Comparison of ENCODE assay signal across 7 cellular contexts in genomic region chr1:70192446-70192845, GRCh38. TPM values are rescaled to one million over a fixed set of nuclear protein-coding genes. Genes with fewer than 3 reads are reported as not detected.
DNase-seq lines count a peak whose midpoint lies in the region; ATAC-seq, FAIRE-seq and TF ChIP-seq lines count a peak whose summit lies in the region.
"Not testable (repeated sequence)": the region's sequence is repeated elsewhere in the genome, so short reads cannot be mapped to it uniquely, and the experiment has no call there.

No MANE protein-coding gene starts in this region.

- H2BK120ac ChIP-seq in H1 (replicated peaks; ENCODE audit: low read depth, low read length): not testable (repeated sequence)

- H3K23me2 ChIP-seq in H1 (ENCODE audit: low read depth, low read length): not testable (repeated sequence)

- not testable (repeated sequence) for H2AFZ ChIP-seq in GM12878 (ENCODE audit: control insufficient read depth, low read depth, low read length); K562 (ENCODE audit: low read depth, low read length); H1 (ENCODE audit: low read length)

- not testable (repeated sequence) for H4K20me1 ChIP-seq in GM12878 (ENCODE audit: control insufficient read depth, insufficient read depth); K562 (replicated peaks; ENCODE audit: control insufficient read depth, insufficient read depth, low read length); H1 (replicated peaks in 1 of 2; ENCODE audit: control insufficient read depth in 1 of 2, insufficient read depth in 2 of 2, low read length in 2 of 2)

- not testable (repeated sequence) for BruUV-seq in GM12878 (replicated peaks; lab: Mats Ljungman, UMichigan); K562 (replicated peaks; lab: Mats Ljungman, UMichigan)

- H3K56ac ChIP-seq in H1 (replicated peaks; ENCODE audit: insufficient read length, low read depth, low read length): not testable (repeated sequence)

- peaks cover 25% of the 10 kb centered on the region for H3K79me2 ChIP-seq in GM12878 (ENCODE audit: control insufficient read depth, insufficient read depth, low read length)
- H3K79me2 ChIP-seq in K562 (ENCODE audit: control insufficient read depth, insufficient read depth, low read length): peaks cover 82% of the 10 kb centered on the region
- peaks cover 0 to 65% of the 10 kb centered on the region in 2 experiments; a peak in 2 of 4 replicates for H3K79me2 ChIP-seq in H1 (ENCODE audit: control insufficient read depth in 1 of 2, insufficient read depth in 2 of 2, low read length in 2 of 2)

- not testable (repeated sequence) for H3K9me3 Mint-ChIP-seq in WTC11

- not testable (repeated sequence) for H3K9ac ChIP-seq in GM12878 (ENCODE audit: control insufficient read depth, insufficient read depth, low read length); K562 (ENCODE audit: insufficient read depth in 1 of 2, low read depth in 2 of 2, low read length in 2 of 2); H1 (replicated peaks in 1 of 4; ENCODE audit: extremely low read depth in 1 of 4, low read depth in 3 of 4, low read length in 3 of 4)

- CTCF ChIA-PET in A549 (lab: Yijun Ruan, JAX); HEK293 (lab: Yijun Ruan, JAX); WTC11 (lab: Charles Lee); K562 (lab: Yijun Ruan, JAX; ENCODE audit: low intra/inter-chr PET ratio): not testable (repeated sequence)
- CTCF ChIA-PET in GM12878 (lab: Yijun Ruan, JAX) (interaction anchor here (0.7 to 1.0 kb wide), 2 partner anchors 11 to 1048 kb away, joined by 4 read pairs; no protein-coding TSS in a partner anchor), H1 (lab: Charles Lee; ENCODE audit: partially characterized antibody) (interaction anchor here (1.1 to 2.3 kb wide), 2 partner anchors 26 to 59 kb away, joined by 3 to 7 read pairs; no protein-coding TSS in a partner anchor)

- H2BK20ac ChIP-seq in H1 (ENCODE audit: low read length): not testable (repeated sequence)

- not testable (repeated sequence) for H3K27me3 ChIP-seq in GM12878 (replicated peaks in 1 of 2; ENCODE audit: control insufficient read depth in 2 of 2, insufficient read depth in 2 of 2, low read length in 1 of 2); K562 (ENCODE audit: control insufficient read depth in 2 of 2, insufficient read depth in 2 of 2, low read length in 2 of 2); H1 (replicated peaks in 1 of 4; ENCODE audit: control insufficient read depth in 3 of 4, extremely low read depth in 1 of 4, insufficient read depth in 3 of 4, low read length in 3 of 4)

- in situ Hi-C loops in GM12878 (cut with MboI); K562 (cut with MboI): not testable (repeated sequence)

- H3K36me3 Mint-ChIP-seq in WTC11: not testable (repeated sequence)

- not testable (repeated sequence) for H3K4me3 Mint-ChIP-seq in WTC11

- H3K4me1 ChIP-seq in A549; HEK293 (ENCODE audit: control insufficient read depth, insufficient read depth, low read length); GM12878 (ENCODE audit: control insufficient read depth, insufficient read depth, low read length); K562 (replicated peaks in 1 of 2; ENCODE audit: control insufficient read depth in 2 of 2, insufficient read depth in 2 of 2, low read length in 2 of 2); H1 (replicated peaks in 1 of 4; ENCODE audit: control insufficient read depth in 3 of 4, insufficient read depth in 4 of 4, low read length in 3 of 4): not testable (repeated sequence)

- TF ChIP-seq RAD21 in A549 (conservative IDR thresholded peaks at IDR 0.05 in 1 of 2, IDR thresholded peaks at IDR 0.05 in 1 of 2); GM12878 (IDR thresholded peaks at IDR 0.05; ENCODE audit: insufficient read depth, low read depth, low read length); K562 (CRISPR knock-in tag; conservative IDR thresholded peaks at IDR 0.05 in 1 of 2, IDR thresholded peaks at IDR 0.05 in 1 of 2); H1 (IDR thresholded peaks at IDR 0.05 in 1 of 2, conservative IDR thresholded peaks at IDR 0.05 in 1 of 2; ENCODE audit: low read depth in 2 of 2, low read length in 2 of 2): not testable (repeated sequence)

- not testable (repeated sequence) for H3K79me1 ChIP-seq in H1 (ENCODE audit: low read depth, low read length)

- not testable (repeated sequence) for TF ChIP-seq POLR2A in A549 (IDR thresholded peaks at IDR 0.05; ENCODE audit: low read length); GM12878 (IDR thresholded peaks at IDR 0.05; ENCODE audit: low read depth, low read length); K562 (conservative IDR thresholded peaks at IDR 0.05); H1 (IDR thresholded peaks at IDR 0.05; ENCODE audit: control extremely low read depth in 1 of 2, low read depth in 2 of 2, low read length in 2 of 2)

- H3K18ac ChIP-seq in H1 (ENCODE audit: extremely low read depth, low read length): not testable (repeated sequence)

- not testable (repeated sequence) for H3K4me3 ChIP-seq in A549; HEK293 (ENCODE audit: low read depth, low read length); GM12878; K562; H1 (ENCODE audit: extremely low read depth in 1 of 4, insufficient read depth in 2 of 4, low read depth in 3 of 4, low read length in 4 of 4)

- TF ChIP-seq CTCF in A549 (IDR thresholded peaks at IDR 0.05); HEK293 (tag by site-specific recombination; IDR thresholded peaks at IDR 0.05); WTC11 (IDR thresholded peaks at IDR 0.05); GM12878 (IDR thresholded peaks at IDR 0.05 in 2 of 3, conservative IDR thresholded peaks at IDR 0.05 in 1 of 3; ENCODE audit: control insufficient read depth in 2 of 3, extremely low read depth in 1 of 3, insufficient read depth in 1 of 3, low read depth in 3 of 3, low read length in 3 of 3); K562 (IDR thresholded peaks at IDR 0.05 in 2 of 3, conservative IDR thresholded peaks at IDR 0.05 in 1 of 3; ENCODE audit: insufficient read depth in 2 of 3, low read depth in 1 of 3, low read length in 3 of 3); H1 (IDR thresholded peaks at IDR 0.05; ENCODE audit: control extremely low read depth in 1 of 3, insufficient read depth in 1 of 3, low read depth in 1 of 3, low read length in 3 of 3): not testable (repeated sequence)

- RAD21 ChIA-PET in GM12878 (lab: Charles Lee; ENCODE audit: unreplicated experiment): not testable (repeated sequence)

- H2BK5ac ChIP-seq in H1 (ENCODE audit: low read depth, low read length): not testable (repeated sequence)

- H4K8ac ChIP-seq in H1 (ENCODE audit: extremely low read depth, insufficient read depth, low read length): not testable (repeated sequence)

- not testable (repeated sequence) for ATAC-seq in A549, SK-N-SH treated with all-trans-retinoic acid at 6 μM for 48 hours, WTC11, GM12878, K562

- not testable (repeated sequence) for H3K14ac ChIP-seq in H1 (ENCODE audit: insufficient read length)

- H3K36me3 ChIP-seq in HEK293 (ENCODE audit: control insufficient read depth in 2 of 2, insufficient read depth in 1 of 2, low read length in 2 of 2); GM12878 (ENCODE audit: control insufficient read depth in 2 of 2, insufficient read depth in 2 of 2, low read length in 1 of 2); K562 (ENCODE audit: control insufficient read depth, insufficient read depth, low read length); H1 (ENCODE audit: control insufficient read depth in 2 of 4, insufficient read depth in 4 of 4, low read length in 3 of 4): not testable (repeated sequence)

- not testable (repeated sequence) for H3K9me3 ChIP-seq in A549; HEK293 (ENCODE audit: control insufficient read depth, insufficient read depth, low read depth, low read length); GM12878 (replicated peaks; ENCODE audit: control insufficient read depth, insufficient read depth, low read length); K562 (replicated peaks; ENCODE audit: control insufficient read depth, insufficient read depth, low read depth, low read length); H1 (ENCODE audit: insufficient read depth in 2 of 2, low read depth in 1 of 2, low read length in 1 of 2)

- not testable (repeated sequence) for H3K27me3 Mint-ChIP-seq in WTC11 (ENCODE audit: low read depth)

- DNase-seq in A549 (ENCODE audit: low read depth in 1 of 2, low spot score in 1 of 2); WTC11 (ENCODE audit: low spot score); GM12878 (ENCODE audit: low read depth, low spot score); K562 (ENCODE audit: extremely low read depth in 1 of 4, low spot score in 3 of 4); H1 (ENCODE audit: low read depth in 1 of 2, low spot score in 2 of 2): not testable (repeated sequence)

- H3K27ac ChIP-seq in A549; HEK293 (ENCODE audit: extremely low read depth, low read depth, low read length); GM12878 (ENCODE audit: control insufficient read depth, insufficient read depth); K562 (ENCODE audit: extremely low read depth, low read depth, low read length); H1 (ENCODE audit: low read depth, low read length): not testable (repeated sequence)

- POLR2A ChIA-PET in A549 (lab: Yijun Ruan, JAX); HEK293 (lab: Yijun Ruan, JAX); WTC11 (lab: Charles Lee); GM12878 (lab: Charles Lee); K562 (lab: Yijun Ruan, JAX); H1 (lab: Charles Lee; ENCODE audit: partially characterized antibody): not testable (repeated sequence)

- not testable (repeated sequence) for H2BK12ac ChIP-seq in H1 (ENCODE audit: low read depth, low read length)

- H3K4ac ChIP-seq in H1 (replicated peaks; ENCODE audit: insufficient read length, low read depth, low read length): not testable (repeated sequence)

- not testable (repeated sequence) for H4K5ac ChIP-seq in H1 (ENCODE audit: insufficient read length, low read depth, low read length)

- not testable (repeated sequence) for H2AK5ac ChIP-seq in H1 (ENCODE audit: low read depth, low read length)

- intact Hi-C loops in GM12878 (cut with micrococcal nuclease; ENCODE audit: unreplicated experiment); K562 (cut with micrococcal nuclease): not testable (repeated sequence)

- not testable (repeated sequence) for H3K9me1 ChIP-seq in K562 (ENCODE audit: control insufficient read depth, insufficient read depth, low read length)

- H4K91ac ChIP-seq in H1 (replicated peaks; ENCODE audit: insufficient read length, low read length): not testable (repeated sequence)

- not testable (repeated sequence) for TF ChIP-seq EP300 in A549 (IDR thresholded peaks at IDR 0.05); GM12878 (IDR thresholded peaks at IDR 0.05; ENCODE audit: borderline replicate concordance in 1 of 2, control insufficient read depth in 1 of 2, low read depth in 2 of 2, low read length in 2 of 2); K562 (IDR thresholded peaks at IDR 0.05; ENCODE audit: low read length); H1 (IDR thresholded peaks at IDR 0.05; ENCODE audit: borderline replicate concordance in 1 of 2, low read depth in 2 of 2, low read length in 2 of 2)

- not testable (repeated sequence) for H3K27ac Mint-ChIP-seq in WTC11

- H3K4me2 ChIP-seq in A549; GM12878 (ENCODE audit: control insufficient read depth, insufficient read depth); K562 (ENCODE audit: insufficient read depth, low read length); H1 (ENCODE audit: insufficient read depth in 1 of 2, low read depth in 2 of 2, low read length in 2 of 2): not testable (repeated sequence)

- H2BK15ac ChIP-seq in H1 (ENCODE audit: low read length): not testable (repeated sequence)

- not testable (repeated sequence) for H3K4me1 Mint-ChIP-seq in WTC11

- H3K23ac ChIP-seq in H1 (ENCODE audit: insufficient read length): not testable (repeated sequence)

- SMC1A ChIA-PET in GM12878 (lab: Charles Lee; ENCODE audit: uncharacterized antibody, unreplicated experiment): interaction anchor here (0.8 kb wide), 1 partner anchor 62 kb away, joined by 4 read pairs; no protein-coding TSS in a partner anchor

- not testable (repeated sequence) for FAIRE-seq in A549 (lab: Jason Lieb, UNC); GM12878 (lab: Jason Lieb, UNC); K562 (lab: Jason Lieb, UNC); H1 (lab: Jason Lieb, UNC)

RNA-seq across cellular contexts. Expression of gene LRRC40, which starts 12.9 kb away (rescaled TPM):
- polyA plus RNA-seq in A549 (2011; rRNA removed) (16.3 and 25.3 TPM in 2 replicates), A549 (2017; fragmentation: RNase III; extraction: RNeasy Plus Mini Kit Qiagen cat#74134 plus additional on column Dnase treatment) (10.6 to 11.7 TPM (median 11.0 TPM) in 3 replicates), GM12878 (2011; rRNA removed) (29.4 and 55.8 TPM in 2 replicates), GM12878 (2014; fragmentation: Illumina TruSeq; extraction: Trizol) (34.2 and 48.0 TPM in 2 replicates), GM12878 (2014; fragmentation: Nextera tagmentation; extraction: Ambion mirVana) (10 to 100 TPM; 26.1 to 44.3 TPM), GM12878 (2014; rRNA removed) (15.7 and 19.5 TPM in 2 replicates), GM12878 (2016; fragmentation: Nextera tagmentation; extraction: Ambion mirVana) (10 to 100 TPM; 32.4 to 34.5 TPM), K562 (2011; rRNA removed) (24.9 and 33.7 TPM in 2 replicates), K562 (2014; fragmentation: Illumina TruSeq; extraction: Trizol) (23.3 and 28.5 TPM in 2 replicates), K562 (2014; fragmentation: Nextera tagmentation; extraction: Ambion mirVana) (10 to 100 TPM; 32.2 to 36.2 TPM), K562 (2014; rRNA removed) (19.9 and 20.4 TPM in 2 replicates), H1 (2011; rRNA removed) (8.2 and 13.4 TPM in 2 replicates)
- polyA plus RNA-seq in A549 (2012; cell fraction: cytosol; rRNA removed): 4.8 and 4.9 TPM in 2 replicates
- polyA plus RNA-seq in A549 (2012; cell fraction: nucleus; rRNA removed): 2.7 and 6.2 TPM in 2 replicates
- 4.2 and 5.8 TPM in 2 replicates for polyA minus RNA-seq in A549 (2011; rRNA and poly(A)+ RNA removed)
- total RNA-seq in WTC11 (2021) (26.7 to 31.5 TPM (median 31.0 TPM) in 3 replicates), GM12878 (2014; rRNA removed) (27.5 and 32.5 TPM in 2 replicates), GM12878 (2014; rRNA removed; fragmentation: Illumina TruSeq; extraction: Trizol) (39.1 and 39.4 TPM in 2 replicates), GM12878 (2021) (21.4 and 22.0 TPM in 2 replicates), K562 (2014; rRNA removed) (14.4 and 16.1 TPM in 2 replicates), K562 (2014; rRNA removed; fragmentation: Illumina TruSeq; extraction: Trizol) (30.9 and 34.2 TPM in 2 replicates), K562 (2015; rRNA removed; fragmentation: Illumina TruSeq; extraction: Trizol) (27.1 and 31.4 TPM in 2 replicates), K562 (2021) (18.1 and 18.2 TPM in 2 replicates)
- 38.1 and 39.8 TPM in 2 replicates for total RNA-seq in GM12878 (2013; cell fraction: nucleolus; rRNA removed)
- 5.4 TPM for polyA plus RNA-seq in GM12878 (2011; ENCODE audit: low read depth)
- polyA plus RNA-seq in GM12878 (2011; cell fraction: cytosol; rRNA removed): 7.7 and 9.6 TPM in 2 replicates
- 11.3 and 16.7 TPM in 2 replicates for polyA plus RNA-seq in GM12878 (2011; cell fraction: nucleus; rRNA removed)
- polyA plus RNA-seq in GM12878 (2012): 9.2 and 12.6 TPM in 2 replicates
- 12.5 and 14.3 TPM in 2 replicates for polyA minus RNA-seq in GM12878 (2011; rRNA and poly(A)+ RNA removed)
- polyA minus RNA-seq in GM12878 (2011; cell fraction: cytosol; rRNA and poly(A)+ RNA removed): 8.0 and 8.7 TPM in 2 replicates
- 9.9 and 10.9 TPM in 2 replicates for polyA minus RNA-seq in GM12878 (2011; cell fraction: nucleus; rRNA and poly(A)+ RNA removed)
- total RNA-seq in K562 (2011; cell fraction: chromatin; rRNA removed; ENCODE audit: low replicate concordance): 9.0 and 30.2 TPM in 2 replicates
- total RNA-seq in K562 (2011; cell fraction: nucleolus; rRNA removed): 4.3 and 5.8 TPM in 2 replicates
- 10.1 and 12.4 TPM in 2 replicates for total RNA-seq in K562 (2011; cell fraction: nucleoplasm; rRNA removed)
- 3.9 and 11.4 TPM in 2 replicates for polyA plus RNA-seq in K562 (2011; cell fraction: cytosol; rRNA removed)
- 6.1 and 9.9 TPM in 2 replicates for polyA plus RNA-seq in K562 (2011; cell fraction: nucleus; rRNA removed)
- 13.8 and 16.1 TPM in 2 replicates for polyA plus RNA-seq in K562 (2012)
- 29.6 and 33.5 TPM in 2 replicates for polyA minus RNA-seq in K562 (2011; rRNA and poly(A)+ RNA removed)
- polyA minus RNA-seq in K562 (2011; cell fraction: cytosol; rRNA and poly(A)+ RNA removed): 8.5 and 12.5 TPM in 2 replicates
- polyA minus RNA-seq in K562 (2011; cell fraction: nucleus; rRNA and poly(A)+ RNA removed): 10.2 and 21.0 TPM in 2 replicates
- total RNA-seq in H1 (2021; fragmentation: NEBNext Ultra II Directional; extraction: Animal tissue kit (Norgen Biotek cat#: 25700)): 30.8 and 31.3 TPM in 2 replicates
- 20.3 TPM for polyA plus RNA-seq in H1 (2011; cell fraction: cytosol; rRNA removed)
- polyA plus RNA-seq in H1 (2011; cell fraction: nucleus; rRNA removed): 4.0 TPM
- 11.8 to 21.4 TPM (median 13.1 TPM) in 4 replicates for polyA plus RNA-seq in H1 (2012, experiment 1 of 2)
- polyA plus RNA-seq in H1 (2012, experiment 2 of 2): 2.1 TPM
- 30.6 TPM for polyA plus RNA-seq in H1 (2013, experiment 1 of 2)
- 28.1 TPM for polyA plus RNA-seq in H1 (2013, experiment 2 of 2)
- 12.5 and 17.3 TPM in 2 replicates for polyA minus RNA-seq in H1 (2011; rRNA and poly(A)+ RNA removed)
- polyA minus RNA-seq in H1 (2011; cell fraction: cytosol; rRNA and poly(A)+ RNA removed): 12.6 TPM
- 14.1 TPM for polyA minus RNA-seq in H1 (2011; cell fraction: nucleus; rRNA and poly(A)+ RNA removed)

RNA-seq across cellular contexts. Expression of gene SRSF11, which starts 28.7 kb away (rescaled TPM):
- 172 and 202 TPM in 2 replicates for polyA plus RNA-seq in A549 (2011; rRNA removed)
- polyA plus RNA-seq in A549 (2012; cell fraction: cytosol; rRNA removed): 70.0 and 73.8 TPM in 2 replicates
- 200 and 269 TPM in 2 replicates for polyA plus RNA-seq in A549 (2012; cell fraction: nucleus; rRNA removed)
- 125 to 153 TPM (median 144 TPM) in 3 replicates for polyA plus RNA-seq in A549 (2017; fragmentation: RNase III; extraction: RNeasy Plus Mini Kit Qiagen cat#74134 plus additional on column Dnase treatment)
- 131 and 163 TPM in 2 replicates for polyA minus RNA-seq in A549 (2011; rRNA and poly(A)+ RNA removed)
- total RNA-seq in WTC11 (2021): 170 to 193 TPM (median 171 TPM) in 3 replicates
- total RNA-seq in GM12878 (2013; cell fraction: nucleolus; rRNA removed): 679 and 699 TPM in 2 replicates
- total RNA-seq in GM12878 (2014; rRNA removed): 143 and 161 TPM in 2 replicates
- total RNA-seq in GM12878 (2014; rRNA removed; fragmentation: Illumina TruSeq; extraction: Trizol): 206 and 215 TPM in 2 replicates
- total RNA-seq in GM12878 (2021): 139 and 144 TPM in 2 replicates
- 67.0 TPM for polyA plus RNA-seq in GM12878 (2011; ENCODE audit: low read depth)
- polyA plus RNA-seq in GM12878 (2011; rRNA removed): 424 and 447 TPM in 2 replicates
- polyA plus RNA-seq in GM12878 (2011; cell fraction: cytosol; rRNA removed): 210 and 228 TPM in 2 replicates
- polyA plus RNA-seq in GM12878 (2011; cell fraction: nucleus; rRNA removed): 782 and 792 TPM in 2 replicates
- polyA plus RNA-seq in GM12878 (2012): 144 and 155 TPM in 2 replicates
- 267 and 397 TPM in 2 replicates for polyA plus RNA-seq in GM12878 (2014; fragmentation: Illumina TruSeq; extraction: Trizol)
- 100 to 1,000 TPM in 1 of 2 experiments, 10 to 100 TPM in 1; 83.0 to 109 TPM for polyA plus RNA-seq in GM12878 (2014; fragmentation: Nextera tagmentation; extraction: Ambion mirVana)
- 185 and 210 TPM in 2 replicates for polyA plus RNA-seq in GM12878 (2014; rRNA removed)
- polyA plus RNA-seq in GM12878 (2016; fragmentation: Nextera tagmentation; extraction: Ambion mirVana): 100 to 1,000 TPM; 207 to 219 TPM
- 241 and 282 TPM in 2 replicates for polyA minus RNA-seq in GM12878 (2011; rRNA and poly(A)+ RNA removed)
- polyA minus RNA-seq in GM12878 (2011; cell fraction: cytosol; rRNA and poly(A)+ RNA removed): 69.1 and 84.6 TPM in 2 replicates
- 291 and 367 TPM in 2 replicates for polyA minus RNA-seq in GM12878 (2011; cell fraction: nucleus; rRNA and poly(A)+ RNA removed)
- 358 and 824 TPM in 2 replicates for total RNA-seq in K562 (2011; cell fraction: chromatin; rRNA removed; ENCODE audit: low replicate concordance)
- 166 and 191 TPM in 2 replicates for total RNA-seq in K562 (2011; cell fraction: nucleolus; rRNA removed)
- total RNA-seq in K562 (2011; cell fraction: nucleoplasm; rRNA removed): 334 and 482 TPM in 2 replicates
- 133 and 148 TPM in 2 replicates for total RNA-seq in K562 (2014; rRNA removed)
- 190 and 214 TPM in 2 replicates for total RNA-seq in K562 (2014; rRNA removed; fragmentation: Illumina TruSeq; extraction: Trizol)
- 235 and 249 TPM in 2 replicates for total RNA-seq in K562 (2015; rRNA removed; fragmentation: Illumina TruSeq; extraction: Trizol)
- total RNA-seq in K562 (2021): 143 and 159 TPM in 2 replicates
- polyA plus RNA-seq in K562 (2011; rRNA removed): 418 and 455 TPM in 2 replicates
- polyA plus RNA-seq in K562 (2011; cell fraction: cytosol; rRNA removed): 207 and 247 TPM in 2 replicates
- polyA plus RNA-seq in K562 (2011; cell fraction: nucleus; rRNA removed): 1,205 and 1,296 TPM in 2 replicates
- polyA plus RNA-seq in K562 (2012): 141 and 149 TPM in 2 replicates
- 200 and 253 TPM in 2 replicates for polyA plus RNA-seq in K562 (2014; fragmentation: Illumina TruSeq; extraction: Trizol)
- polyA plus RNA-seq in K562 (2014; fragmentation: Nextera tagmentation; extraction: Ambion mirVana): 10 to 100 TPM; 76.9 to 79.2 TPM
- polyA plus RNA-seq in K562 (2014; rRNA removed): 203 and 243 TPM in 2 replicates
- 284 and 290 TPM in 2 replicates for polyA minus RNA-seq in K562 (2011; rRNA and poly(A)+ RNA removed)
- 110 and 120 TPM in 2 replicates for polyA minus RNA-seq in K562 (2011; cell fraction: cytosol; rRNA and poly(A)+ RNA removed)
- 370 and 491 TPM in 2 replicates for polyA minus RNA-seq in K562 (2011; cell fraction: nucleus; rRNA and poly(A)+ RNA removed)
- total RNA-seq in H1 (2021; fragmentation: NEBNext Ultra II Directional; extraction: Animal tissue kit (Norgen Biotek cat#: 25700)): 169 and 183 TPM in 2 replicates
- polyA plus RNA-seq in H1 (2011; rRNA removed): 241 and 260 TPM in 2 replicates
- 231 TPM for polyA plus RNA-seq in H1 (2011; cell fraction: cytosol; rRNA removed)
- polyA plus RNA-seq in H1 (2011; cell fraction: nucleus; rRNA removed): 438 TPM
- 144 to 217 TPM (median 170 TPM) in 4 replicates for polyA plus RNA-seq in H1 (2012, experiment 1 of 2)
- 10.2 TPM for polyA plus RNA-seq in H1 (2012, experiment 2 of 2)
- 530 TPM for polyA plus RNA-seq in H1 (2013, experiment 1 of 2)
- 473 TPM for polyA plus RNA-seq in H1 (2013, experiment 2 of 2)
- 345 and 368 TPM in 2 replicates for polyA minus RNA-seq in H1 (2011; rRNA and poly(A)+ RNA removed)
- polyA minus RNA-seq in H1 (2011; cell fraction: cytosol; rRNA and poly(A)+ RNA removed): 135 TPM
- polyA minus RNA-seq in H1 (2011; cell fraction: nucleus; rRNA and poly(A)+ RNA removed): 339 TPM
